In genomic region chr11:536841-537621, GRCh38 we compare ENCODE assay signal across 1 cellular context.
TF ChIP-seq lines count a peak whose summit lies in the region.

Gene LRRC56, plus strand, starts transcription at chr11:537527. Its CDS starts 3,158 bp downstream, at chr11:540685.

TF ChIP-seq in K562, 482 proteins besides CTCF, POLR2A, EP300 and RAD21 (continued from another document and continues in another):
- TF ChIP-seq BHLHE40 (IDR thresholded peaks at IDR 0.05; ENCODE audit: low read length): peak; percentile 99
- no peak for TF ChIP-seq ARID3B (CRISPR knock-in tag; IDR thresholded peaks at IDR 0.05; ENCODE audit: borderline replicate concordance)
- TF ChIP-seq TCF7 (IDR thresholded peaks at IDR 0.05; ENCODE audit: borderline replicate concordance): no peak; the same call in 1 of the 2 replicates
- no peak for TF ChIP-seq CBFA2T3 (IDR thresholded peaks at IDR 0.05)
- no peak for TF ChIP-seq ZNF140 (CRISPR knock-in tag; IDR thresholded peaks at IDR 0.05)
- TF ChIP-seq CCAR2 (IDR thresholded peaks at IDR 0.05; ENCODE audit: low read depth, low read length): no peak
- TF ChIP-seq ZFP91 (CRISPR knock-in tag; IDR thresholded peaks at IDR 0.05): no peak
- no peak for TF ChIP-seq PPARD (CRISPR knock-in tag; IDR thresholded peaks at IDR 0.05)
- TF ChIP-seq ARID4B (CRISPR knock-in tag; IDR thresholded peaks at IDR 0.05): peak; percentile 50; the same call in 1 of the 2 replicates
- no peak for TF ChIP-seq ZBTB26 (CRISPR knock-in tag; IDR thresholded peaks at IDR 0.05)
- TF ChIP-seq TOE1 (IDR thresholded peaks at IDR 0.05; ENCODE audit: borderline replicate concordance): no peak
- no peak for TF ChIP-seq TOE1 (CRISPR knock-in tag; IDR thresholded peaks at IDR 0.05; ENCODE audit: borderline replicate concordance, low read depth)
- TF ChIP-seq MCM2 (IDR thresholded peaks at IDR 0.05; ENCODE audit: low read depth): no peak
- TF ChIP-seq GATAD2B (IDR thresholded peaks at IDR 0.05; ENCODE audit: borderline replicate concordance): peak; percentile 84
- TF ChIP-seq TSHZ1 (CRISPR knock-in tag; IDR thresholded peaks at IDR 0.05): no peak
- no peak for TF ChIP-seq FOXK2 (conservative IDR thresholded peaks at IDR 0.05 in 1 of 2, IDR thresholded peaks at IDR 0.05 in 1 of 2; ENCODE audit: low read depth in 2 of 2)
- TF ChIP-seq ZBTB12 (CRISPR knock-in tag; IDR thresholded peaks at IDR 0.05): no peak
- no peak for TF ChIP-seq SRF (CRISPR knock-in tag; IDR thresholded peaks at IDR 0.05)
- peak; percentile 60 to 82 for TF ChIP-seq E2F6 (IDR thresholded peaks at IDR 0.05; ENCODE audit: borderline replicate concordance in 1 of 2, extremely low read depth in 1 of 2, insufficient read depth in 1 of 2, insufficient read length in 1 of 2, low read depth in 1 of 2, low read length in 1 of 2, poor library complexity in 1 of 2, severe bottlenecking in 1 of 2)
- no peak for TF ChIP-seq ZNF586 (CRISPR knock-in tag; conservative IDR thresholded peaks at IDR 0.05)
- peak; percentile 84 for TF ChIP-seq MGA (IDR thresholded peaks at IDR 0.05)
- no peak for TF ChIP-seq TAF9B (IDR thresholded peaks at IDR 0.05; ENCODE audit: partially characterized antibody)
- TF ChIP-seq RHOXF2B (CRISPR knock-in tag; conservative IDR thresholded peaks at IDR 0.05): no peak
- TF ChIP-seq ZFP36 (IDR thresholded peaks at IDR 0.05; ENCODE audit: low read depth, low read length, partially characterized antibody): no peak
- TF ChIP-seq ZNF699 (CRISPR knock-in tag; IDR thresholded peaks at IDR 0.05; ENCODE audit: insufficient replicate concordance): no peak
